In the genomic region with DNA sequence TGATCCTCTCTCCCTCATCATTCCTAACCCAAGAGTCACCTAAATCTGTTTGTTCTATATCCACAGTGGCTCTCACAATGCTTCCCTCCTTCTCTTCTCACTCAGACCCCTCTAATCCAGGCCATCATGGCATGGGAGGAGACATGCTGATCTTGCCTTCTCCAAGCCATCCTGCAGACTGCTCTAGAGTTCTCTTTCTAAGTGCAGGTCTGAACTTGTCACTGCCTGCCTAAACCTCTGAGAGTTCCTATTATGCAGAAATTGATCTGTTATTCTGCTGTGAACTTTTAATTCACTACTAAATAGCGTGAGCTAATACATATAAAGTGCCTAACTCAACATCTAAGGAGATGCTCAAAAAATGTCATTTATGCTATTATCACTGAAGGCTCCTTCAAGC, we compare ENCODE assay signal across 27 cellular contexts. TPM values are rescaled to one million over a fixed set of nuclear protein-coding genes. Genes with fewer than 3 reads are reported as not detected.
"Had no signal": no experiment of that assay in that cellular context is flagged by ENCODE, and none has a peak within 500 bp of the region (broad histone marks: within the 10 kb centered on the region; RNA-seq: fewer than 3 reads in every experiment).

No MANE protein-coding gene starts in this region.

- ATAC-seq: activated T-cell treated with anti-CD3 and anti-CD28 coated beads, Interleukin-2, amount 50 U/mL, for 72 hours; Panc1 had no signal

- H3K36me3 ChIP-seq: brain microvascular endothelial cell, SJCRH30 had no signal

- H3K4me3 ChIP-seq: SJCRH30 had no signal

- H3K9ac ChIP-seq: SK-N-SH had no signal

- H3K27me3 ChIP-seq: brain microvascular endothelial cell, SJCRH30 had no signal

- H3K27ac ChIP-seq: brain microvascular endothelial cell, SJCRH30, VCaP had no signal

- H3K9me3 ChIP-seq: SJCRH30, SK-N-SH had no signal

- H3K4me2 ChIP-seq: SK-N-SH had no signal

- DNase-seq: activated CD4-positive, alpha-beta memory T cell treated with anti-CD3 and anti-CD28 coated beads, Interleukin-2, amount 10 ng/mL, durations not matched to agents 7 days and 5 days; activated CD4-positive, alpha-beta T cell treated with anti-CD3 and anti-CD28 coated beads, Interleukin-2, amount 50 U/mL, for 1 hour; activated CD4-positive, CD25-positive, alpha-beta regulatory T cell; activated gamma-delta T cell treated with Interleukin-2 at 50 U/mL for 16 hours; activated naive CD4-positive, alpha-beta T cell treated with anti-CD3 and anti-CD28 coated beads, Interleukin-2, amount 10 ng/mL, durations not matched to agents 7 days and 5 days; activated naive CD8-positive, alpha-beta T cell treated with anti-CD3 and anti-CD28 coated beads for 36 hours; activated T-cell treated with anti-CD3 and anti-CD28 coated beads for 4 hours; activated T-cell treated with anti-CD3 and anti-CD28 coated beads, Interleukin-2, amount 50 U/mL, for 72 hours; brain microvascular endothelial cell; caudate nucleus; MM.1S; NCI-H146; NCI-H2029; NCI-H510A treated with DMSO at 0.1 percent for 48 hours; NCI-H69; NK-92 treated with Interleukin-12 subunit alpha and Interleukin-12 subunit beta, amount 100 ng/mL, for 24 hours; OCI-M1; Right ventricle myocardium superior; RPMI8226; SJCRH30; SK-N-SH; T-helper 1 cell had no signal

RNA-seq across cellular contexts. Expression of a gene that starts 26.8 kb away (rescaled TPM):
- total RNA-seq: activated CD4-positive, alpha-beta memory T cell treated with anti-CD3 and anti-CD28 coated beads, Interleukin-2, amount 10 ng/mL, durations not matched to agents 7 days and 5 days; activated CD8-positive, alpha-beta memory T cell treated with anti-CD3 and anti-CD28 coated beads for 36 hours; activated naive CD8-positive, alpha-beta T cell treated with anti-CD3 and anti-CD28 coated beads for 36 hours; activated T-helper 2 cell treated with anti-CD3 and anti-CD28 coated beads, Interferon-gamma antibody, Interleukin-2, Interleukin-4, amounts not matched to agents 10 μg/mL and 5 μg/mL and 100 μg/mL, durations not matched to agents 14 hours and 24 hours and 36 hours; T-helper 2 cell treated with Interferon-gamma antibody and Interleukin-4, amounts not matched to agents 100 ng/mL and 5 ng/mL, for 36 hours had no signal
